7 cellular contexts compared by ENCODE assay signal in genomic region chr12:54207539-54208267, GRCh38. TPM values are rescaled to one million over a fixed set of nuclear protein-coding genes. Genes with fewer than 3 reads are reported as not detected.
DNase-seq lines count a peak whose midpoint lies in the region; ATAC-seq and TF ChIP-seq lines count a peak whose summit lies in the region.

No MANE protein-coding gene starts in this region.

- H3K36me3 Mint-ChIP-seq in endothelial cell (ENCODE audit: low read depth, unreplicated experiment) = peaks cover 3% of the 10 kb centered on the region
- H3K36me3 Mint-ChIP-seq in naive B cell = no peaks in the 10 kb centered on the region

- TF ChIP-seq CTCF in GM12865 (IDR thresholded peaks at IDR 0.05; ENCODE audit: insufficient read depth, low read depth, low read length, missing control alignments) (peak; percentile 98), endothelial cell (IDR thresholded peaks at IDR 0.05; ENCODE audit: unreplicated experiment) (peak; percentile 93)

- H3K4me3 ChIP-seq in GM12865 (ENCODE audit: low read depth, low read length) = no peak overlapping the region

- no peak overlapping the region for H3K4me3 Mint-ChIP-seq in endothelial cell (ENCODE audit: unreplicated experiment)
- no peak overlapping the region for H3K4me3 Mint-ChIP-seq in naive B cell

- H3K9me3 Mint-ChIP-seq in endothelial cell (ENCODE audit: unreplicated experiment) (no peaks in the 10 kb centered on the region), naive B cell (no peaks in the 10 kb centered on the region)

- DNase-seq in GM12865 (ENCODE audit: low read depth) (peak; percentile 79), NCI-H526 treated with DMSO at 0.1 percent for 48 hours (lab: John Stamatoyannopoulos, UW) (peak; percentile 89), endothelial cell (ENCODE audit: low spot score) (peak; percentile 90), naive B cell (peak; percentile 70)
- peak; percentile 46 to 68 for DNase-seq in activated CD8-positive, alpha-beta memory T cell treated with anti-CD3 and anti-CD28 coated beads for 1 hour (ENCODE audit: extremely low read depth in 1 of 2, low read depth in 1 of 2)
- peak; percentile 16 to 74 (median 64) for DNase-seq in stimulated activated naive CD4-positive, alpha-beta T cell (lab: John Stamatoyannopoulos, UW)

- peak; percentile 64 for ATAC-seq in HG02885 (IDR thresholded peaks at IDR 0.05; ENCODE audit: poor library complexity, unreplicated experiment)
- ATAC-seq in naive B cell (ENCODE audit: low read depth in 2 of 2) = peak; percentile 89 to 96

- H3K27me3 Mint-ChIP-seq in endothelial cell (ENCODE audit: unreplicated experiment) (peaks cover 24% of the 10 kb centered on the region), naive B cell (peaks cover 42 to 84% (median 84%) of the 10 kb centered on the region in 3 donors)

- no peak overlapping the region for H3K27ac Mint-ChIP-seq in endothelial cell (ENCODE audit: unreplicated experiment)
- peak overlapping the region in 1 of 6 donors; percentile 39 for H3K27ac Mint-ChIP-seq in naive B cell

- H3K4me1 Mint-ChIP-seq in endothelial cell (ENCODE audit: unreplicated experiment) (peaks cover 16% of the 10 kb centered on the region), naive B cell (peaks cover 3 to 7% (median 5%) of the 10 kb centered on the region in 3 donors)

RNA-seq across cellular contexts. Expression of gene SMUG1, which starts 18.9 kb away (rescaled TPM):
- 24.2 TPM for total RNA-seq in endothelial cell (ENCODE audit: unreplicated experiment)
- polyA plus RNA-seq in naive B cell (ENCODE audit: low read depth in 6 of 6) = 10 to 100 TPM; 27.3 to 44.4 (median 35.4) TPM
